Comparison of ENCODE assay signal across 1 cellular context in genomic region chr6:90285611-90286381, GRCh38.
TF ChIP-seq lines count a peak whose summit lies in the region.

No MANE protein-coding gene starts in this region.

TF ChIP-seq in K562, 482 proteins besides CTCF, POLR2A, EP300 and RAD21 (continued from another document and continues in another):
- TF ChIP-seq ZFX (CRISPR knock-in tag; IDR thresholded peaks at IDR 0.05) = no peak
- TF ChIP-seq CTBP1 (IDR thresholded peaks at IDR 0.05; ENCODE audit: borderline replicate concordance) = peak; percentile 69; the same call in 1 of the 2 replicates
- no peak for TF ChIP-seq DEAF1 (CRISPR knock-in tag; IDR thresholded peaks at IDR 0.05)
- no peak for TF ChIP-seq ETS2 (tag; IDR thresholded peaks at IDR 0.05; ENCODE audit: borderline replicate concordance, poor library complexity, severe bottlenecking)
- TF ChIP-seq REST (CRISPR knock-in tag; IDR thresholded peaks at IDR 0.05; ENCODE audit: low read depth) = no peak
- TF ChIP-seq PRDM10 (IDR thresholded peaks at IDR 0.05; ENCODE audit: partially characterized antibody) = no peak
- no peak for TF ChIP-seq RBBP5 (IDR thresholded peaks at IDR 0.05; ENCODE audit: borderline replicate concordance, insufficient read depth, low read length, poor library complexity, severe bottlenecking)
- no peak for TF ChIP-seq ZNF408 (CRISPR knock-in tag; IDR thresholded peaks at IDR 0.05; ENCODE audit: low read depth)
- TF ChIP-seq HEY1 (CRISPR knock-in tag; IDR thresholded peaks at IDR 0.05; ENCODE audit: borderline replicate concordance) = no peak
- TF ChIP-seq TGIF2 (CRISPR knock-in tag; IDR thresholded peaks at IDR 0.05) = no peak
- TF ChIP-seq E2F4 (CRISPR knock-in tag; IDR thresholded peaks at IDR 0.05; ENCODE audit: low read depth) = no peak
- no peak for TF ChIP-seq ATF1 (CRISPR knock-in tag; IDR thresholded peaks at IDR 0.05)
- TF ChIP-seq ATF1 (tag; IDR thresholded peaks at IDR 0.05) = 0 out of 2 replicates have a peak, but pooled peaks have one; percentile 20
- 0 out of 4 replicates have a peak, but pooled peaks have one; percentile 38 to 45 for TF ChIP-seq SIN3A (IDR thresholded peaks at IDR 0.05; ENCODE audit: borderline replicate concordance in 2 of 2, control insufficient read depth in 1 of 2, low read depth in 2 of 2, low read length in 2 of 2)
- no peak; the same call in 1 of the 2 replicates for TF ChIP-seq PKNOX1 (IDR thresholded peaks at IDR 0.05)
- TF ChIP-seq CBFA2T2 (conservative IDR thresholded peaks at IDR 0.05) = no peak
- TF ChIP-seq NFE2L1 (tag; IDR thresholded peaks at IDR 0.05; ENCODE audit: borderline replicate concordance, low read depth) = no peak; the same call in 1 of the 2 replicates
- no peak for TF ChIP-seq ZNF224 (CRISPR knock-in tag; IDR thresholded peaks at IDR 0.05)
- no peak for TF ChIP-seq TSHZ1 (CRISPR knock-in tag; IDR thresholded peaks at IDR 0.05)
- TF ChIP-seq SNAPC5 (CRISPR knock-in tag; IDR thresholded peaks at IDR 0.05) = no peak
- no peak for TF ChIP-seq HNRNPH1 (optimal IDR thresholded peaks at IDR 0.05; ENCODE audit: low read depth, low read length)
- no peak for TF ChIP-seq ZNF77 (CRISPR knock-in tag; IDR thresholded peaks at IDR 0.05)
- TF ChIP-seq BRD4 (IDR thresholded peaks at IDR 0.05) = no peak
- TF ChIP-seq SMC3 (conservative IDR thresholded peaks at IDR 0.05; ENCODE audit: insufficient read depth, low read depth, low read length) = no peak
- no peak for TF ChIP-seq KLF16 (IDR thresholded peaks at IDR 0.05)
- no peak for TF ChIP-seq MCM7 (IDR thresholded peaks at IDR 0.05)
- no peak for TF ChIP-seq DLX4 (CRISPR knock-in tag; IDR thresholded peaks at IDR 0.05)
- TF ChIP-seq ZNF395 (CRISPR knock-in tag; IDR thresholded peaks at IDR 0.05) = no peak
- no peak for TF ChIP-seq ZNF431 (CRISPR knock-in tag; IDR thresholded peaks at IDR 0.05)
- no peak for TF ChIP-seq MYBL2 (IDR thresholded peaks at IDR 0.05; ENCODE audit: low read depth)
- TF ChIP-seq MYBL2 (CRISPR knock-in tag; IDR thresholded peaks at IDR 0.05; ENCODE audit: borderline replicate concordance) = no peak
- peak; percentile 96 for TF ChIP-seq MEIS2 (IDR thresholded peaks at IDR 0.05; ENCODE audit: partially characterized antibody)
- no peak for TF ChIP-seq ATF6 (CRISPR knock-in tag; IDR thresholded peaks at IDR 0.05)
- 0 out of 2 replicates have a peak, but pooled peaks have one; percentile 31 for TF ChIP-seq CBX5 (IDR thresholded peaks at IDR 0.05; ENCODE audit: borderline replicate concordance, low read depth)
- TF ChIP-seq ZNF561 (CRISPR knock-in tag; conservative IDR thresholded peaks at IDR 0.05) = no peak
- no peak for TF ChIP-seq DDX20 (tag; IDR thresholded peaks at IDR 0.05; ENCODE audit: low read depth)
- no peak for TF ChIP-seq HCFC1 (IDR thresholded peaks at IDR 0.05; ENCODE audit: low read depth, low read length)
- TF ChIP-seq ZZZ3 (IDR thresholded peaks at IDR 0.05) = no peak
- no peak for TF ChIP-seq PATZ1 (CRISPR knock-in tag; IDR thresholded peaks at IDR 0.05; ENCODE audit: borderline replicate concordance)
- no peak for TF ChIP-seq RB1 (IDR thresholded peaks at IDR 0.05; ENCODE audit: low read depth)
- no peak for TF ChIP-seq KDM2B (CRISPR knock-in tag; IDR thresholded peaks at IDR 0.05)
